9 cellular contexts compared by ENCODE assay signal in the genomic region with DNA sequence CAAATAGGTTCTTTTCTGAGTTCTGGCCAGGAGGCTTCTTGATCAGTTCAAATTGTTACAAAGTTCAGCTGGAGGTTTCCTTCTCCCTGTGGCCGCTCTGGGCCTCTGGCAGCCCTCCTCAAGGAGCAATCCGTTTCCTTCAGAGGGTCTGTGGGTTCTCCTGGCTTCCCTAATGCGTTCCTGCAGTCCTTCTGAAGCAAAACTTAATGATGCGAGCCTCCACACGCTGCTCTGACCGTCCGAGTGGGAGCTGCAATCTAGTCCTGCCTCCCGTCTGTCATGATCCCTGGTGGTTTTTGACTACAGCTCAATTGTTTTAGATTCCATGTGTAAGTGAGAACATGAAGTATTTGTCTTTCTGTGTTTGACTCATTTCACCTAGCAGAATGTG. TPM values are rescaled to one million over a fixed set of nuclear protein-coding genes. Genes with fewer than 3 reads are reported as not detected.
DNase-seq lines count a peak whose midpoint lies in the region; ATAC-seq and TF ChIP-seq lines count a peak whose summit lies in the region.
"Had no signal": no experiment of that assay in that cellular context is flagged by ENCODE, and none has a peak within 500 bp of the region (broad histone marks: within the 10 kb centered on the region; RNA-seq: fewer than 3 reads in every experiment).

No MANE protein-coding gene starts in this region.

- H3K27me3 Mint-ChIP-seq in Calu3 (ENCODE audit: unreplicated experiment), result peaks cover 9% of the 10 kb centered on the region
- H3K27me3 Mint-ChIP-seq in dendritic cell treated with granulocyte-macrophage colony-stimulating factor and Interleukin-4, amounts not matched to agents 40 ng/mL and 50 ng/mL, for 4 days, result peaks cover 25% of the 10 kb centered on the region

- no peak overlapping the region for H3K14ac ChIP-seq in neuronal stem cell (ENCODE audit: low read length)

- H3K4me2 ChIP-seq in PC-3 (ENCODE audit: low read length), result peak overlapping the region; percentile 81
- no peak overlapping the region for H3K4me2 ChIP-seq in neuronal stem cell (ENCODE audit: insufficient read depth, low read length, poor library complexity, severe bottlenecking)

- H3K27ac ChIP-seq in PC-3 (ENCODE audit: low read length) (no peak overlapping the region), neuronal stem cell (replicated peaks; ENCODE audit: low read length) (no peak overlapping the region)

- H3K27ac Mint-ChIP-seq in Calu3 (ENCODE audit: unreplicated experiment), result no peak overlapping the region
- peak overlapping the region; percentile 46 for H3K27ac Mint-ChIP-seq in dendritic cell treated with granulocyte-macrophage colony-stimulating factor and Interleukin-4, amounts not matched to agents 40 ng/mL and 50 ng/mL, for 4 days

- H2BK15ac ChIP-seq in neuronal stem cell (ENCODE audit: low read length), result no peak overlapping the region

- no peaks in the 10 kb centered on the region for H3K9me3 Mint-ChIP-seq in Calu3 (ENCODE audit: low read depth, unreplicated experiment)
- H3K9me3 Mint-ChIP-seq in dendritic cell treated with granulocyte-macrophage colony-stimulating factor and Interleukin-4, amounts not matched to agents 40 ng/mL and 50 ng/mL, for 4 days, result no peaks in the 10 kb centered on the region

- H2BK12ac ChIP-seq in neuronal stem cell (ENCODE audit: low read length), result no peak overlapping the region

- no peak overlapping the region for H3K9ac ChIP-seq in PC-3 (ENCODE audit: low read length)
- no peak overlapping the region for H3K9ac ChIP-seq in neuronal stem cell (ENCODE audit: low read depth, low read length, poor library complexity)

- TF ChIP-seq CTCF in Calu3 (IDR thresholded peaks at IDR 0.05; ENCODE audit: unreplicated experiment) (no peak), PC-3 (conservative IDR thresholded peaks at IDR 0.05; ENCODE audit: low read depth, low read length) (no peak)

- POLR2A ChIA-PET in PC-3 (lab: Charles Lee; ENCODE audit: unreplicated experiment), result no interaction called here

- H3K79me2 ChIP-seq in PC-3 (ENCODE audit: low read length), result no peaks in the 10 kb centered on the region

- H3K4me3 Mint-ChIP-seq in Calu3 (ENCODE audit: low read depth, unreplicated experiment), result peak overlapping the region; percentile 72
- H3K4me3 Mint-ChIP-seq in dendritic cell treated with granulocyte-macrophage colony-stimulating factor and Interleukin-4, amounts not matched to agents 40 ng/mL and 50 ng/mL, for 4 days, result peak overlapping the region; percentile 78

- H3K23ac ChIP-seq in neuronal stem cell (ENCODE audit: low read depth, low read length, poor library complexity), result no peak overlapping the region

- no peak overlapping the region for H2BK5ac ChIP-seq in neuronal stem cell (ENCODE audit: low read length)

- 0 out of 2 replicates have a peak, but pooled peaks cover 2% of the 10 kb centered on the region for H3K36me3 ChIP-seq in PC-3 (ENCODE audit: low read depth, low read length)
- peaks cover 0 to 8% of the 10 kb centered on the region in 2 donors for H3K36me3 ChIP-seq in neuronal stem cell (replicated peaks in 1 of 2; ENCODE audit: control insufficient read depth in 2 of 2, insufficient read depth in 2 of 2, low read length in 2 of 2)
- H3K36me3 ChIP-seq: sigmoid colon had no signal

- H3K27me3 ChIP-seq in PC-3 (ENCODE audit: low read length) (no peaks in the 10 kb centered on the region), neuronal stem cell (ENCODE audit: control insufficient read depth in 3 of 3, insufficient read depth in 3 of 3, low read depth in 1 of 3, low read length in 3 of 3) (peaks cover 0 to 2% (median 0%) of the 10 kb centered on the region in 3 experiments)
- H3K27me3 ChIP-seq: sigmoid colon had no signal

- H4K91ac ChIP-seq in neuronal stem cell (ENCODE audit: low read depth, low read length, poor library complexity), result no peak overlapping the region

- no peaks in the 10 kb centered on the region for H3K9me2 ChIP-seq in PC-3 (replicated peaks; ENCODE audit: low read length)

- H3K4ac ChIP-seq in neuronal stem cell (ENCODE audit: low read length), result no peak overlapping the region

- H3K18ac ChIP-seq in neuronal stem cell (ENCODE audit: low read length), result no peak overlapping the region

- H3F3A ChIP-seq in PC-3 (ENCODE audit: low read length, unreplicated experiment), result no peaks in the 10 kb centered on the region

- intact Hi-C loops in Calu3 (cut with micrococcal nuclease; ENCODE audit: unreplicated experiment) (no loop called here), PC-3 (cut with micrococcal nuclease) (loop anchor here (2.0 kb wide), 2 partner anchors 29 to 57 kb away; no protein-coding TSS in a partner anchor)
- intact Hi-C loops in dendritic cell treated with granulocyte-macrophage colony-stimulating factor and Interleukin-4, amounts not matched to agents 40 ng/mL and 50 ng/mL, for 4 days (cut with micrococcal nuclease), result no loop called here

- no peak overlapping the region for H2BK120ac ChIP-seq in neuronal stem cell (ENCODE audit: low read depth, low read length)

- no peaks in the 10 kb centered on the region for H4K20me1 ChIP-seq in PC-3 (ENCODE audit: low read length)

- H3K4me1 ChIP-seq in PC-3 (ENCODE audit: insufficient read depth, low read length) (peaks cover 4% of the 10 kb centered on the region), neuronal stem cell (ENCODE audit: control insufficient read depth in 2 of 2, insufficient read depth in 1 of 2, low read depth in 1 of 2, low read length in 2 of 2) (peaks cover 0 to 4% of the 10 kb centered on the region in 2 donors)

- no CpG with 5 or more reads among the region's 8 CpGs for WGBS in neuronal stem cell (ENCODE audit: extremely low coverage in 2 of 2, insufficient read length in 2 of 2, insufficient replicate concordance in 1 of 2), 2 donors

- DNase-seq in Calu3 (no peak), PC-3 (no peak), neuronal stem cell (ENCODE audit: low spot score) (no peak), C1 segment of cervical spinal cord (lab: John Stamatoyannopoulos, UW) (no peak), hypothalamus (lab: John Stamatoyannopoulos, UW) (no peak)

- no TSS peak for BruUV-seq in Calu3 (replicated peaks; lab: Mats Ljungman, UMichigan)
- BruUV-seq in PC-3 (replicated peaks; lab: Mats Ljungman, UMichigan), result no TSS peak

- no peaks in the 10 kb centered on the region for H3K79me1 ChIP-seq in neuronal stem cell (ENCODE audit: low read depth, low read length)

- no peaks in the 10 kb centered on the region for H3K9me3 ChIP-seq in PC-3 (ENCODE audit: low read length)
- no peaks in the 10 kb centered on the region for H3K9me3 ChIP-seq in neuronal stem cell (replicated peaks in 1 of 2; ENCODE audit: control insufficient read depth in 2 of 2, insufficient read depth in 1 of 2, low read depth in 1 of 2, low read length in 2 of 2)
- H3K9me3 ChIP-seq: sigmoid colon had no signal

- no peaks in the 10 kb centered on the region for H3K36me3 Mint-ChIP-seq in Calu3 (ENCODE audit: insufficient read depth, unreplicated experiment)
- no peaks in the 10 kb centered on the region for H3K36me3 Mint-ChIP-seq in dendritic cell treated with granulocyte-macrophage colony-stimulating factor and Interleukin-4, amounts not matched to agents 40 ng/mL and 50 ng/mL, for 4 days (ENCODE audit: low read depth)

- no peak for ATAC-seq in PC-3
- ATAC-seq in HG02870 (IDR thresholded peaks at IDR 0.05; ENCODE audit: unreplicated experiment), result no peak
- ATAC-seq in HG02884 (IDR thresholded peaks at IDR 0.05; ENCODE audit: unreplicated experiment), result no peak

- no peak overlapping the region for H3K4me3 ChIP-seq in PC-3 (ENCODE audit: low read length)
- H3K4me3 ChIP-seq in neuronal stem cell (ENCODE audit: low read length in 2 of 2), result no peak overlapping the region

- H2AFZ ChIP-seq in PC-3 (ENCODE audit: low read length) (peak overlapping the region; percentile 93), neuronal stem cell (ENCODE audit: low read length) (peak overlapping the region; percentile 91)

- H2AK5ac ChIP-seq in neuronal stem cell (ENCODE audit: low read depth, low read length), result no peak overlapping the region

- H4K8ac ChIP-seq in neuronal stem cell (ENCODE audit: low read depth, low read length), result no peak overlapping the region

- CTCF ChIA-PET in Calu3 (lab: Charles Lee) (interaction anchor here (0.9 to 2.2 kb wide), 2 partner anchors 11 to 64 kb away, joined by 3 to 5 read pairs; no protein-coding TSS in a partner anchor), PC-3 (lab: Charles Lee) (interaction anchor here (1.1 kb wide), 1 partner anchor 64 kb away, joined by 3 read pairs; no protein-coding TSS in a partner anchor)

- peaks cover 11% of the 10 kb centered on the region for H3K4me1 Mint-ChIP-seq in Calu3 (ENCODE audit: low read depth, unreplicated experiment)
- H3K4me1 Mint-ChIP-seq in dendritic cell treated with granulocyte-macrophage colony-stimulating factor and Interleukin-4, amounts not matched to agents 40 ng/mL and 50 ng/mL, for 4 days (ENCODE audit: low read depth), result peaks cover 12% of the 10 kb centered on the region

RNA-seq across cellular contexts. Expression of gene DEFB132, which starts 8.7 kb away (rescaled TPM):
- total RNA-seq in Calu3 (2022) (not detected in 2 replicates), PC-3 (2014; rRNA removed) (not detected in 2 replicates)
- polyA plus RNA-seq in neuronal stem cell (2013, experiment 1 of 2), result not detected
- not detected for polyA plus RNA-seq in neuronal stem cell (2013, experiment 2 of 2)
- total RNA-seq: sigmoid colon had no signal

RNA-seq across cellular contexts. Expression of gene C20orf96, which starts 24.3 kb away (rescaled TPM):
- total RNA-seq in Calu3 (2022) (7.3 and 8.8 TPM in 2 replicates), PC-3 (2014; rRNA removed) (3.4 and 5.0 TPM in 2 replicates)
- 23.9 TPM for polyA plus RNA-seq in neuronal stem cell (2013, experiment 1 of 2)
- 23.8 TPM for polyA plus RNA-seq in neuronal stem cell (2013, experiment 2 of 2)

RNA-seq across cellular contexts. Expression of gene ZCCHC3, which starts 31.2 kb away (rescaled TPM):
- 10.9 and 11.1 TPM in 2 replicates for total RNA-seq in Calu3 (2022)
- 18.5 and 21.5 TPM in 2 replicates for total RNA-seq in PC-3 (2014; rRNA removed)
- 40.2 TPM for polyA plus RNA-seq in neuronal stem cell (2013, experiment 1 of 2)
- 40.1 TPM for polyA plus RNA-seq in neuronal stem cell (2013, experiment 2 of 2)

RNA-seq across cellular contexts. Expression of gene DEFB129, which starts 39.1 kb away (rescaled TPM):
- total RNA-seq in Calu3 (2022), result not detected in 2 replicates
- not detected in 2 replicates for total RNA-seq in PC-3 (2014; rRNA removed)
- polyA plus RNA-seq in neuronal stem cell (2013, experiment 1 of 2), result not detected
- not detected for polyA plus RNA-seq in neuronal stem cell (2013, experiment 2 of 2)
- total RNA-seq: sigmoid colon had no signal
- polyA plus RNA-seq: sigmoid colon had no signal

RNA-seq across cellular contexts. Expression of gene SOX12, which starts 59.1 kb away (rescaled TPM):
- 13.6 and 14.5 TPM in 2 replicates for total RNA-seq in Calu3 (2022)
- 13.8 and 18.7 TPM in 2 replicates for total RNA-seq in PC-3 (2014; rRNA removed)
- 52.4 TPM for polyA plus RNA-seq in neuronal stem cell (2013, experiment 1 of 2)
- polyA plus RNA-seq in neuronal stem cell (2013, experiment 2 of 2), result 51.5 TPM
